Comparison of ENCODE assay signal across 13 cellular contexts in genomic region chr21:38810826-38811164, GRCh38. TPM values are rescaled to one million over a fixed set of nuclear protein-coding genes. Genes with fewer than 3 reads are reported as not detected.
DNase-seq lines count a peak whose midpoint lies in the region; ATAC-seq, FAIRE-seq and TF ChIP-seq lines count a peak whose summit lies in the region.
"Had no signal": no experiment of that assay in that cellular context is flagged by ENCODE, and none has a peak within 500 bp of the region (broad histone marks: within the 10 kb centered on the region; RNA-seq: fewer than 3 reads in every experiment).

No MANE protein-coding gene starts in this region.

- no peak overlapping the region for H2AFZ ChIP-seq in IMR-90 (replicated peaks; ENCODE audit: low read length, poor library complexity)

- H3K79me1 ChIP-seq in IMR-90 (ENCODE audit: low read depth in 1 of 2, low read length in 2 of 2), result peaks cover 12 to 70% of the 10 kb centered on the region in 2 experiments

- intact Hi-C loops in IMR-90 (cut with micrococcal nuclease), result no loop called here
- intact Hi-C loops in esophagus squamous epithelium (cut with DNase I), result no loop called here
- intact Hi-C loops in prostate gland (cut with DNase I), result no loop called here

- DNase-seq in A549 (ENCODE audit: low read depth in 1 of 2, low spot score in 1 of 2) (no peak), IMR-90 (no peak), esophagus squamous epithelium (lab: John Stamatoyannopoulos, UW) (no peak), prostate gland (ENCODE audit: low spot score) (no peak), AG08396 (ENCODE audit: low spot score) (no peak), HK-2 (ENCODE audit: unreplicated experiment) (no peak), RKO (ENCODE audit: low spot score) (no peak), medulla oblongata (ENCODE audit: extremely low spot score) (no peak)
- DNase-seq: NCI-H345, pancreas, RPMI8226, WERI-Rb-1 had no signal

- no peak overlapping the region for H3K18ac ChIP-seq in IMR-90 (ENCODE audit: low read depth, low read length)

- peak overlapping the region; percentile 59; the same call in 1 of the 2 replicates for H2BK120ac ChIP-seq in IMR-90 (ENCODE audit: low read depth, low read length)

- peak overlapping the region; percentile 27; the same call in 1 of the 2 replicates for H3K4ac ChIP-seq in IMR-90 (ENCODE audit: low read depth, low read length)

- H3K9me3 ChIP-seq in A549 (no peaks in the 10 kb centered on the region), IMR-90 (ENCODE audit: control insufficient read depth, insufficient read depth, low read length) (no peaks in the 10 kb centered on the region), esophagus squamous epithelium (no peaks in the 10 kb centered on the region), prostate gland (no peaks in the 10 kb centered on the region)
- H3K9me3 ChIP-seq: pancreas had no signal

- H2BK5ac ChIP-seq in IMR-90 (ENCODE audit: low read depth, low read length, poor library complexity, severe bottlenecking), result peak overlapping the region; percentile 52

- CTCF ChIA-PET in A549 (lab: Yijun Ruan, JAX) (interaction anchor here (1.0 kb wide), 1 partner anchor 17 kb away, joined by 3 read pairs; no protein-coding TSS in a partner anchor), IMR-90 (lab: Yijun Ruan, JAX) (interaction anchor here (0.6 kb wide), 2 partner anchors 546 to 701 kb away, joined by 3 to 4 read pairs; no protein-coding TSS in a partner anchor)

- H3K27ac ChIP-seq in A549, result peak overlapping the region; percentile 55 to 60
- H3K27ac ChIP-seq in IMR-90 (ENCODE audit: insufficient read depth, low read length), result no peak overlapping the region
- peak overlapping the region; percentile 81 to 100 (median 100) for H3K27ac ChIP-seq in esophagus squamous epithelium
- H3K27ac ChIP-seq in prostate gland, result peak overlapping the region; percentile 89 to 91
- H3K27ac ChIP-seq: pancreas, WERI-Rb-1 had no signal

- no peak overlapping the region for H3K14ac ChIP-seq in IMR-90 (replicated peaks; ENCODE audit: low read depth, low read length)

- H3K4me1 ChIP-seq in A549, result peaks cover 70% of the 10 kb centered on the region
- H3K4me1 ChIP-seq in IMR-90 (ENCODE audit: control insufficient read depth, insufficient read depth, low read length), result peaks cover 23% of the 10 kb centered on the region
- peaks cover 15 to 83% (median 33%) of the 10 kb centered on the region in 3 donors for H3K4me1 ChIP-seq in esophagus squamous epithelium
- H3K4me1 ChIP-seq in prostate gland (replicated peaks), result peaks cover 3% of the 10 kb centered on the region
- H3K4me1 ChIP-seq: pancreas had no signal

- H3K9me1 ChIP-seq in IMR-90 (ENCODE audit: insufficient read depth, low read length), result peaks cover 21% of the 10 kb centered on the region

- in situ Hi-C loops in IMR-90 (cut with MboI; ENCODE audit: low sequenced_read_pairs), result no loop called here

- no peak overlapping the region for H2BK15ac ChIP-seq in IMR-90 (ENCODE audit: low read depth, low read length)

- H3K4me3 ChIP-seq in A549 (peak overlapping the region; percentile 93; the same call in 1 of the 3 replicates), IMR-90 (ENCODE audit: insufficient read depth, low read depth, low read length) (no peak overlapping the region), esophagus squamous epithelium (peak overlapping the region in 3 of 4 donors; percentile 95 to 99 (median 96)), prostate gland (peak overlapping the region in 1 of 2 donors; percentile 4)
- H3K4me3 ChIP-seq: pancreas had no signal

- no peak overlapping the region for H4K91ac ChIP-seq in IMR-90 (ENCODE audit: insufficient read depth, low read depth, low read length)

- no peak for TF ChIP-seq POLR2A in A549 (IDR thresholded peaks at IDR 0.05; ENCODE audit: low read length)
- no peak for TF ChIP-seq POLR2A in IMR-90 (IDR thresholded peaks at IDR 0.05; ENCODE audit: low read depth, low read length)
- TF ChIP-seq POLR2A in esophagus squamous epithelium (IDR thresholded peaks at IDR 0.05), result no peak
- no peak for TF ChIP-seq POLR2A in prostate gland (IDR thresholded peaks at IDR 0.05)

- no peak overlapping the region for H3K56ac ChIP-seq in IMR-90 (ENCODE audit: extremely low read depth, insufficient read depth, low read length)

- no peak for TF ChIP-seq EP300 in A549 (IDR thresholded peaks at IDR 0.05)

- TF ChIP-seq CTCF in A549 (IDR thresholded peaks at IDR 0.05) (no peak), IMR-90 (conservative IDR thresholded peaks at IDR 0.05; ENCODE audit: low read depth, low read length) (no peak), esophagus squamous epithelium (IDR thresholded peaks at IDR 0.05) (no peak), prostate gland (IDR thresholded peaks at IDR 0.05) (no peak)

- TF ChIP-seq RAD21 in A549 (conservative IDR thresholded peaks at IDR 0.05 in 1 of 2, IDR thresholded peaks at IDR 0.05 in 1 of 2), result no peak
- TF ChIP-seq RAD21 in IMR-90 (IDR thresholded peaks at IDR 0.05; ENCODE audit: low read length), result no peak

- H3K27me3 ChIP-seq in IMR-90 (ENCODE audit: control insufficient read depth, insufficient read depth, low read length), result no peaks in the 10 kb centered on the region
- H3K27me3 ChIP-seq in esophagus squamous epithelium, result no peaks in the 10 kb centered on the region
- no peaks in the 10 kb centered on the region for H3K27me3 ChIP-seq in prostate gland (replicated peaks; ENCODE audit: insufficient read depth)
- H3K27me3 ChIP-seq: pancreas had no signal

- peak overlapping the region; percentile 84 for H3K4me2 ChIP-seq in A549
- peak overlapping the region; percentile 53 for H3K4me2 ChIP-seq in IMR-90 (ENCODE audit: low read depth, low read length)

- WGBS in A549 (ENCODE audit: missing lambda C conversion rate), result 27% methylated on average over 5 of the region's 5 CpGs
- 57% methylated on average over 1 of the region's 5 CpGs; no CpG with 5 or more reads in 1 of the 2 experiments for WGBS in IMR-90 (ENCODE audit: extremely low coverage in 2 of 2, insufficient read length in 1 of 2), 2 experiments
- 21 to 25% methylated on average over 5 of the region's 5 CpGs for WGBS in esophagus squamous epithelium, 2 donors
- 46% methylated on average over 5 of the region's 5 CpGs for WGBS in prostate gland

- H3K9ac ChIP-seq in IMR-90 (ENCODE audit: low read depth, low read length), result no peak overlapping the region; the same call in 1 of the 2 replicates

- H2AK5ac ChIP-seq in IMR-90 (ENCODE audit: low read depth, low read length), result no peak overlapping the region

- POLR2A ChIA-PET in A549 (lab: Yijun Ruan, JAX), result interaction anchor here (0.6 kb wide), 1 partner anchor 42 kb away, joined by 4 read pairs; no protein-coding TSS in a partner anchor
- POLR2A ChIA-PET in IMR-90 (lab: Charles Lee; ENCODE audit: unreplicated experiment), result interaction anchor here (1.1 kb wide), 1 partner anchor 183 kb away, joined by 4 read pairs; no protein-coding TSS in a partner anchor

- peaks cover 79% of the 10 kb centered on the region for H4K20me1 ChIP-seq in IMR-90 (ENCODE audit: insufficient read depth, low read length)

- peak overlapping the region; percentile 66; the same call in 1 of the 2 replicates for H3K23ac ChIP-seq in IMR-90 (ENCODE audit: low read depth, low read length)

- BruUV-seq in IMR-90 (replicated peaks; lab: Mats Ljungman, UMichigan), result no TSS peak

- H3K36me3 ChIP-seq in IMR-90 (ENCODE audit: control insufficient read depth, insufficient read depth, low read length) (peaks cover 52% of the 10 kb centered on the region), esophagus squamous epithelium (peaks cover 18 to 65% (median 25%) of the 10 kb centered on the region in 3 donors), prostate gland (peaks cover 3 to 11% of the 10 kb centered on the region in 2 donors)

- dilution Hi-C loops in IMR-90 (cut with HindIII; ENCODE audit: low sequenced_read_pairs, unreplicated experiment), result no loop called here

- no peak overlapping the region for H4K5ac ChIP-seq in IMR-90 (ENCODE audit: low read depth, low read length)

- no peak for ATAC-seq in A549
- ATAC-seq in IMR-90 (ENCODE audit: low read depth), result no peak
- ATAC-seq: left colon had no signal

- FAIRE-seq in A549 (lab: Jason Lieb, UNC), result no peak
- FAIRE-seq: pancreas had no signal

- H4K8ac ChIP-seq in IMR-90 (ENCODE audit: low read depth in 2 of 2, low read length in 2 of 2), result no peak overlapping the region

- no peak overlapping the region for H2BK20ac ChIP-seq in IMR-90 (ENCODE audit: low read depth, low read length)

- no peak overlapping the region for H2AK9ac ChIP-seq in IMR-90 (replicated peaks; ENCODE audit: low read depth, low read length, poor library complexity)

TF ChIP-seq in A549, 52 proteins besides CTCF, POLR2A, EP300 and RAD21:
- TF ChIP-seq HOXB5 (CRISPR knock-in tag; IDR thresholded peaks at IDR 0.05), result no peak
- 0 out of 2 replicates have a peak, but pooled peaks have one; percentile 17 for TF ChIP-seq HOXA7 (CRISPR knock-in tag; IDR thresholded peaks at IDR 0.05)

TF ChIP-seq in IMR-90, 13 proteins besides CTCF, POLR2A, EP300 and RAD21:
- TF ChIP-seq SMC3 (IDR thresholded peaks at IDR 0.05; ENCODE audit: low read depth, low read length), result no peak
- no peak for TF ChIP-seq MXI1 (IDR thresholded peaks at IDR 0.05; ENCODE audit: borderline replicate concordance, low read depth, low read length)
- TF ChIP-seq ELK1 (IDR thresholded peaks at IDR 0.05; ENCODE audit: borderline replicate concordance, low read depth, low read length), result no peak

RNA-seq across cellular contexts. Expression of gene ETS2, which starts 5.1 kb away (rescaled TPM):
- polyA plus RNA-seq in A549 (2011; rRNA removed) (41.6 and 42.6 TPM in 2 replicates), A549 (2017; fragmentation: RNase III; extraction: RNeasy Plus Mini Kit Qiagen cat#74134 plus additional on column Dnase treatment) (45.5 to 48.0 TPM (median 46.1 TPM) in 3 replicates), IMR-90 (2012; rRNA removed) (21.3 and 22.8 TPM in 2 replicates)
- 35.1 and 45.9 TPM in 2 replicates for polyA plus RNA-seq in A549 (2012; cell fraction: cytosol; rRNA removed)
- 87.4 and 104 TPM in 2 replicates for polyA plus RNA-seq in A549 (2012; cell fraction: nucleus; rRNA removed)
- polyA minus RNA-seq in A549 (2011; rRNA and poly(A)+ RNA removed), result 38.4 and 46.6 TPM in 2 replicates
- total RNA-seq in IMR-90 (2012; rRNA removed) (20.6 and 21.7 TPM in 2 replicates), esophagus squamous epithelium (100 to 1,000 TPM in 1 of 4 donors, 10 to 100 TPM in 3; 67.5 to 118 (median 78.8) TPM), prostate gland (10 to 100 TPM; 53.3 to 80.2 TPM)
- polyA plus RNA-seq in IMR-90 (2012; cell fraction: cytosol; rRNA removed), result 18.3 and 18.4 TPM in 2 replicates
- 42.7 and 92.6 TPM in 2 replicates for polyA plus RNA-seq in IMR-90 (2012; cell fraction: nucleus; rRNA removed; ENCODE audit: low replicate concordance)
